Comparison of ENCODE assay signal across 8 cellular contexts in genomic region chr11:128757235-128757711, GRCh38.
DNase-seq lines count a peak whose midpoint lies in the region; ATAC-seq, FAIRE-seq and TF ChIP-seq lines count a peak whose summit lies in the region.

No MANE protein-coding gene starts in this region.

- H3K36me3 ChIP-seq in MG63, result no peaks in the 10 kb centered on the region

- DNase-seq in GM18507 (ENCODE audit: extremely low spot score, insufficient read length, low read depth) (peak; percentile 61), NB4 (ENCODE audit: low read depth) (peak; percentile 94), activated T-cell treated with anti-CD3 and anti-CD28 coated beads for 1 hour (ENCODE audit: low read depth) (peak; percentile 35), glomerular endothelial cell (ENCODE audit: extremely low read depth, low read depth, low spot score) (peak; percentile 23), MG63 (no peak), urothelium cell line (ENCODE audit: low spot score) (no peak)
- peak; percentile 24 for DNase-seq in stimulated activated CD8-positive, alpha-beta memory T cell treated with anti-CD3 and anti-CD28 coated beads, Interleukin-15, amount 100 ng/mL, for 1 hour (ENCODE audit: low read depth)

- FAIRE-seq in GM18507 (lab: Jason Lieb, UNC) (peak; percentile 99), urothelium cell line (lab: Jason Lieb, UNC) (no peak)

- peak; percentile 77 for ATAC-seq in HG02571 (IDR thresholded peaks at IDR 0.05; ENCODE audit: unreplicated experiment)

- no peaks in the 10 kb centered on the region for H3K27me3 ChIP-seq in MG63

- no peak overlapping the region for H3K4me3 ChIP-seq in NB4 (ENCODE audit: low read depth, low read length)
- H3K4me3 ChIP-seq in MG63, result no peak overlapping the region

- no peaks in the 10 kb centered on the region for H3K9me3 ChIP-seq in MG63

- TF ChIP-seq POLR2A in NB4 (IDR thresholded peaks at IDR 0.05; ENCODE audit: extremely low read depth, insufficient read length), result no peak

- peak; percentile 90 for TF ChIP-seq CTCF in NB4 (IDR thresholded peaks at IDR 0.05; ENCODE audit: low read depth, low read length)

Comparison
In these comparisons a context has a peak if more than half of its experiments do, and no peak if none do; other contexts are left out.
1. DNase-seq: peak in GM18507 (single experiment), NB4 (single experiment), activated T-cell treated with anti-CD3 and anti-CD28 coated beads for 1 hour (single experiment), glomerular endothelial cell (single experiment) and stimulated activated CD8-positive, alpha-beta memory T cell treated with anti-CD3 and anti-CD28 coated beads, Interleukin-15, amount 100 ng/mL, for 1 hour (single experiment); none in MG63 (single experiment) and urothelium cell line (single experiment).